ENCODE assay signal across 8 cellular contexts in the genomic region with DNA sequence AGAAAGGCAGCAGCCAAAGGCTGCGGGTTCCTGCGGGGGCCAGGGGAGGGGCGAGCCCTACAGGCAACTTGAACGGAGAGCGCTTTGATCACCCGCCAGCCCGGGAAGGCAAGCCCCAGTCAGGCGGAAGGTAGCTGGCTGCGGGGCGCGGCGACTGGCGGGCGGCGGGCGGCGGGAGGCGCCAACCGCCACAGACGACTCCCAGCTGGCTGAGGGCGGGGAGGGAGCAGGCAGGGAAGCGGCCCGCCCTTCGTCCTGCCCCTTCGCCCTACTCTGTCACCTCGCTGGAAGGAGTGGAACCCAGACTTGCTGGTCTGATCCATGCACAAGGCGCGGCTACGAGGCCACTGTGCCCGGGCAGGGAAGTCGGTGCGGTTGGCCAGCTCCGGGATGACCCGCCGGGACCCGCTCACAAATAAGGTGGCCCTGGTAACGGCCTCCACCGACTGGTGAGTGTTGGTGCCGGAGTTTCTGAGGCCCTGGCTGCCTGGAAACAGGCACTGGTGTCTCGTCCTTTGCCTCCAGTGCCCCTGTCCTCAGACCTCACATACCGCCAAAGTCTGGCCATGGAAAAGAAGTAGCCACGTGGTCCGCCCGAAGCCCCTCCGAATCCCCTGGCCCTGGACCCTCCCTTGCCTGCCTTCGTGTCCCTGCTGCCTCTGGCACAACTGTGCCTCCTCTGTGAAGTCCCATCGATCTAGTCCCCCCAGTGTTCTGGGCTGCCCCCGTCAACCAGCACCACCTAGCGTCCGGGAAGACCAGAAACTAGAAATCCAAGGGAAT. TPM values are rescaled to one million over a fixed set of nuclear protein-coding genes. Genes with fewer than 3 reads are reported as not detected.
DNase-seq lines count a peak whose midpoint lies in the region; ATAC-seq and TF ChIP-seq lines count a peak whose summit lies in the region.
"Not testable (repeated sequence)": the region's sequence is repeated elsewhere in the genome, so short reads cannot be mapped to it uniquely, and the experiment has no call there.

No MANE protein-coding gene starts in this region.

- not testable (repeated sequence) for H3K9me3 ChIP-seq in SU-DHL-6 (ENCODE audit: insufficient read depth, low read length); adipocyte (ENCODE audit: control insufficient read depth, low read length); testis

- not testable (repeated sequence) for H4K20me1 ChIP-seq in SU-DHL-6 (ENCODE audit: low read depth, low read length)

- H3F3A ChIP-seq in SU-DHL-6 (ENCODE audit: insufficient read depth) = not testable (repeated sequence)

- H3K79me2 ChIP-seq in SU-DHL-6 (ENCODE audit: insufficient read depth, low read length) = not testable (repeated sequence)

- TF ChIP-seq POLR2A in testis (IDR thresholded peaks at IDR 0.05) = not testable (repeated sequence)

- TF ChIP-seq CTCF in GM10248 (IDR thresholded peaks at IDR 0.05; ENCODE audit: control extremely low read depth, extremely low read depth, low read depth, missing control alignments) (peak; percentile 85), SU-DHL-6 (IDR thresholded peaks at IDR 0.05; ENCODE audit: insufficient read depth, low read length, poor library complexity, severe bottlenecking) (peak; percentile 63), testis (IDR thresholded peaks at IDR 0.05) (peak; percentile 39 to 75 (median 59))

- DNase-seq in GM10248 (ENCODE audit: extremely low spot score) (peak; percentile 75), NCI-H1436 (lab: John Stamatoyannopoulos, UW) (peak; percentile 61), adipocyte (ENCODE audit: low read depth) (peak; percentile 87), Right ventricle myocardium inferior (ENCODE audit: missing footprints) (peak; percentile 92), nucleus accumbens (lab: John Stamatoyannopoulos, UW) (peak in 51 of 56 donors; percentile 29 to 87 (median 73)), testis (peak; percentile 82)

- peak; percentile 73 for ATAC-seq in HG02678 (IDR thresholded peaks at IDR 0.05; ENCODE audit: unreplicated experiment)
- ATAC-seq in Right ventricle myocardium inferior = peak; percentile 98

- H3K9ac ChIP-seq in SU-DHL-6 (ENCODE audit: low read length) = peak overlapping the region; percentile 68
- H3K9ac ChIP-seq in adipocyte (ENCODE audit: low read length) = peak overlapping the region; percentile 90

- not testable (repeated sequence) for H3K9me2 ChIP-seq in SU-DHL-6 (replicated peaks; ENCODE audit: insufficient read depth, low read length)

- H3K4me1 ChIP-seq in adipocyte (ENCODE audit: control insufficient read depth, insufficient read depth, low read length) = peaks cover 28% of the 10 kb centered on the region
- H3K4me1 ChIP-seq in testis = not testable (repeated sequence)

- intact Hi-C loops in Right ventricle myocardium inferior (cut with DNase I) = loop anchor here (5.0 kb wide), 1 partner anchor 49 kb away; the partner anchor contains the start of gene DHRS4L2
- intact Hi-C loops in testis (cut with DNase I; ENCODE audit: low total_unique reads) = not testable (repeated sequence)

- CTCF ChIA-PET in GM10248 (lab: Yijun Ruan, JAX) = interaction anchor here (0.8 to 2.7 kb wide), 8 partner anchors 11 to 93 kb away, joined by 3 to 9 read pairs (median 4); partner anchors contain the start of gene CARMIL3

- POLR2A ChIA-PET in GM10248 (lab: Yijun Ruan, JAX) = not testable (repeated sequence)

- WGBS in testis, 2 donors = 1 to 4% methylated on average over 12 to 49 of the region's 50 CpGs

- H2AFZ ChIP-seq in SU-DHL-6 (ENCODE audit: low read depth, low read length, severe bottlenecking) = peak overlapping the region; percentile 91

- H3K27ac ChIP-seq in SU-DHL-6 (ENCODE audit: low read depth, low read length) = not testable (repeated sequence)
- peak overlapping the region; percentile 56 to 90 for H3K27ac ChIP-seq in testis

- peak overlapping the region; percentile 61 for H3K4me2 ChIP-seq in SU-DHL-6 (ENCODE audit: low read depth, low read length, poor library complexity, severe bottlenecking)

- peak overlapping the region; percentile 51 for H3K4me3 ChIP-seq in SU-DHL-6 (ENCODE audit: insufficient read depth, low read length, poor library complexity, severe bottlenecking)
- H3K4me3 ChIP-seq in adipocyte (ENCODE audit: low read length) = peak overlapping the region; percentile 85
- peak overlapping the region; percentile 54 to 67 for H3K4me3 ChIP-seq in testis

- not testable (repeated sequence) for H3K27me3 ChIP-seq in SU-DHL-6 (ENCODE audit: low read length); adipocyte (replicated peaks; ENCODE audit: control insufficient read depth, insufficient read depth, low read length); testis

- H3K36me3 ChIP-seq in SU-DHL-6 (ENCODE audit: low read length); adipocyte (ENCODE audit: control insufficient read depth, insufficient read depth, low read length, severe bottlenecking); testis (ENCODE audit: low read depth, missing control alignments): not testable (repeated sequence)

RNA-seq across cellular contexts. Expression of gene CARMIL3, which starts 15.4 kb away (rescaled TPM):
- total RNA-seq in Right ventricle myocardium inferior = 0.08 TPM
- 1 to 10 TPM; 7.7 to 8.6 TPM for total RNA-seq in testis
- polyA plus RNA-seq in testis (ENCODE audit: insufficient read depth, low read depth, low replicate concordance) = 6.8 TPM

RNA-seq across cellular contexts. Expression of gene CPNE6, which starts 35.0 kb away (rescaled TPM):
- total RNA-seq in Right ventricle myocardium inferior (not detected), testis (under 1 TPM; 0.12 to 0.71 TPM)
- 5.7 TPM for polyA plus RNA-seq in testis (ENCODE audit: insufficient read depth, low read depth, low replicate concordance)

RNA-seq across cellular contexts. Expression of gene DHRS4L2, which starts 47.6 kb away (rescaled TPM):
- total RNA-seq in Right ventricle myocardium inferior (16.3 TPM), testis (10 to 100 TPM; 15.7 to 23.4 TPM)
- polyA plus RNA-seq in testis (ENCODE audit: insufficient read depth, low read depth, low replicate concordance) = 22.4 TPM

RNA-seq across cellular contexts. Expression of gene PCK2, which starts 57.7 kb away (rescaled TPM):
- total RNA-seq in Right ventricle myocardium inferior = 4.3 TPM
- total RNA-seq in testis = 10 to 100 TPM; 20.7 to 30.6 TPM
- polyA plus RNA-seq in testis (ENCODE audit: insufficient read depth, low read depth, low replicate concordance) = 43.6 TPM
